ENCODE assay signal across 8 cellular contexts in the genomic region with DNA sequence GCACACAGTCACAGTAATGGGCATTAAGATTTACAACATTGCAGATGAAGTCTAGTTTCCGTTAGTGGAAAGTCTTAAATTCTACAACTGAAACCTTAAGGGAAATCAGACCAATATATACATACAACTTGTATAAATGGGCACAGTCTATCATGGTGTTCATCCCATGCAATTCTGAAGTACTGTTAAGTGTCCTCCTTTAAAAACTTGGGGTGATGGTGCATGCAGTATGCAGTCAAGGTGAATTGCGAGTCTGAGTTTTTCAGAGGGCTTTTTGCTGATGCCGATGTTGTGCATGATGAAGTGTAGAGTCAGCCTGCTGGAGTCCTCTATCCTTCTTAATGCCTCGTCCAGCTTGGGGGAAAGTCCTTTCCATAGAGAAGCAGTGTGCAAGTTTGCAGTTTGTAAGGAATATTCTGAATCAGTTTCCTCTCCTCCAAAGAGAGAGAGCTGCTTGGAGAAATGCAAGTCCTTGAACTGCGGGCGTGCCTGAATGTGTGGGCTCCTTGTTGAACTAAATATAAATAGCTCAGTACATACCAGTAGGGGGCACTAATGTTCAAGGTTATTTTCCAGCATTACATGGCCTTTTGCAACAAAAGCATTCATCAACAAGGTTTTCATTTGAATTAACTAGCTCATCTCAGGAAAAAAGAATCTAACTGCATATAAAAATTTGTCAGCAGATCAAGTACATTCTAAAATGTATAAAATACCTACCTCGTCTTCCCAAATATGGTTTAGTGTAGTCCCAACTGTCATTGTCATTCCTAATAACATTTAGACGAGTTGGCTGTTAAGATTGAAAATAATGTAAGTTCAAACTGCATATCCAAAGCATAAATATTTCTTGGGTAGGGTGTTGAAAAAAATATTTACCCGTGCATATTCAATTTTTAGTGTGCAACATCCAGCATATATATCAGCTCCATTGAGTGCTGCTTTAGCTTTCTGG. TPM values are rescaled to one million over a fixed set of nuclear protein-coding genes. Genes with fewer than 3 reads are reported as not detected.
DNase-seq lines count a peak whose midpoint lies in the region; ATAC-seq lines count a peak whose summit lies in the region.

No MANE protein-coding gene starts in this region.

- H3K4me3 ChIP-seq in HUES6 (ENCODE audit: low read depth, low read length) (no peak overlapping the region), adipocyte (ENCODE audit: low read length) (no peak overlapping the region)

- H3K27ac ChIP-seq in HUES6 (ENCODE audit: low read depth, low read length): no peak overlapping the region

- intact Hi-C loops in left cardiac atrium (cut with DNase I): loop anchor here (5.0 kb wide), 2 partner anchors 156 to 161 kb away; no protein-coding TSS in a partner anchor

- H3K9me3 ChIP-seq in HUES6 (ENCODE audit: control insufficient read depth, insufficient read depth, low read depth, low read length) (no peaks in the 10 kb centered on the region), adipocyte (ENCODE audit: control insufficient read depth, low read length) (no peaks in the 10 kb centered on the region)

- H3K36me3 ChIP-seq in HUES6 (ENCODE audit: control insufficient read depth, insufficient read depth, low read length) (peaks cover 62% of the 10 kb centered on the region), adipocyte (ENCODE audit: control insufficient read depth, insufficient read depth, low read length, severe bottlenecking) (peaks cover 24% of the 10 kb centered on the region)

- H3K9ac ChIP-seq in HUES6 (ENCODE audit: low read length) (peak overlapping the region; percentile 7), adipocyte (ENCODE audit: low read length) (no peak overlapping the region)

- DNase-seq in activated CD4-positive, CD25-positive, alpha-beta regulatory T cell treated with anti-CD3 and anti-CD28 coated beads, Interleukin-2, amount 50 U/mL, for 72 hours: no peak
- peak; percentile 37 for DNase-seq in NOMO-1 treated with dmso at 0.1 percent for 144 hours (lab: John Stamatoyannopoulos, UW; ENCODE audit: unreplicated experiment)
- DNase-seq in adipocyte (ENCODE audit: low read depth): peak; percentile 92
- DNase-seq in left cardiac atrium: peak; percentile 34
- peak; percentile 80 for DNase-seq in putamen (ENCODE audit: low spot score)

- H3K4me1 ChIP-seq in HUES6 (ENCODE audit: control insufficient read depth, insufficient read depth, low read length) (peaks cover 21% of the 10 kb centered on the region), adipocyte (ENCODE audit: control insufficient read depth, insufficient read depth, low read length) (peaks cover 18% of the 10 kb centered on the region)

- peak; percentile 69 to 72 for ATAC-seq in activated CD4-positive, CD25-positive, alpha-beta regulatory T cell treated with anti-CD3 and anti-CD28 coated beads, Interleukin-2, amount 50 U/mL, for 24 hours
- ATAC-seq in left cardiac atrium (peak; percentile 72 to 79), GM21737 (IDR thresholded peaks at IDR 0.05; ENCODE audit: unreplicated experiment) (no peak)

- H3K27me3 ChIP-seq in HUES6 (ENCODE audit: control insufficient read depth, insufficient read depth, low read length) (no peaks in the 10 kb centered on the region), adipocyte (replicated peaks; ENCODE audit: control insufficient read depth, insufficient read depth, low read length) (no peaks in the 10 kb centered on the region)

RNA-seq across cellular contexts. Expression of gene HNRNPLL, which starts 21.3 kb away (rescaled TPM):
- 10 to 100 TPM; 24.7 to 28.3 TPM for total RNA-seq in left cardiac atrium
